19 cellular contexts compared by ENCODE assay signal in the genomic region with DNA sequence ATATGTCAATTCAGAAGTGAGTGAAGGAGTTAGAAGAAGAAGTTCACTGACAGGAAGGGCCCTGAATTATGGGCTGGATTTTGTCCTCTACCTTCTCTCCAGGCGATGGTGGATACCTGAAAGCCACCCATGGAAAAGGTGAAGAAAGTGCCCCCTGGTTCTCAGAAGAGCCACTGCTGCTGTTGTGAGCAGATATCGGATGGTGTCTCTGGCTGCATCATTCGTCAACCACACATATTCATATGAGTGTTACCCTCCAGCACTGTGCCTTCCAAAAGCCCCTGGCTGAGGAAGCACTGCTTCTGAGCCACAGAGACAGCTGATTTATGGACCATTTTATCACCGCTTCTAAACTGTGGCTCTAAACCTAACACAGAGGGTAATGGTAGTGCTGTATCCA. TPM values are rescaled to one million over a fixed set of nuclear protein-coding genes. Genes with fewer than 3 reads are reported as not detected.
A peak's percentile ranks its signal among the peaks of the same experiment; 100 is the strongest.
DNase-seq lines count a peak whose midpoint lies in the region; ATAC-seq, FAIRE-seq and TF ChIP-seq lines count a peak whose summit lies in the region.
"Had no signal": no experiment of that assay in that cellular context is flagged by ENCODE, and none has a peak within 500 bp of the region (broad histone marks: within the 10 kb centered on the region; RNA-seq: fewer than 3 reads in every experiment).

No MANE protein-coding gene starts in this region.

- H3K27me3 Mint-ChIP-seq in naive thymus-derived CD8-positive, alpha-beta T cell: no peaks in the 10 kb centered on the region
- no peaks in the 10 kb centered on the region for H3K27me3 Mint-ChIP-seq in Calu3 (ENCODE audit: unreplicated experiment)

- in situ Hi-C loops in HepG2 (cut with HindIII; ENCODE audit: extremely low pct_ligation_motif_present, low pct_unique_long_range_greater_than_20kb) (no loop called here), brain microvascular endothelial cell (cut with HindIII; ENCODE audit: low pct_ligation_motif_present, low sequenced_read_pairs) (no loop called here)

- no peak overlapping the region for H3K4me3 ChIP-seq in HepG2 (replicated peaks in 1 of 3; ENCODE audit: insufficient read depth in 1 of 3, low read depth in 2 of 3, low read length in 3 of 3)
- H3K4me3 ChIP-seq in right lobe of liver: no peak overlapping the region
- H3K4me3 ChIP-seq in brain microvascular endothelial cell (ENCODE audit: low read depth, low read length): no peak overlapping the region
- H3K4me3 ChIP-seq: mucosa of descending colon had no signal

- TF ChIP-seq RAD21 in HepG2 (CRISPR knock-in tag; IDR thresholded peaks at IDR 0.05): no peak

- H3K27ac Mint-ChIP-seq in naive thymus-derived CD8-positive, alpha-beta T cell: peak overlapping the region; percentile 42 to 98 (median 65)
- no peak overlapping the region for H3K27ac Mint-ChIP-seq in Calu3 (ENCODE audit: unreplicated experiment)
- H3K27ac Mint-ChIP-seq: T-helper 1 cell treated with Interleukin-12 subunit alpha and Interleukin-12 subunit beta and Interleukin-4 antibody, amounts not matched to agents 30 μg/mL and 1 μg/mL, for 36 hours had no signal

- H3K4me2 ChIP-seq in HepG2 (ENCODE audit: low read depth, low read length): no peak overlapping the region

- H3K9ac ChIP-seq in HepG2 (ENCODE audit: insufficient read depth, low read depth, low read length): no peak overlapping the region

- POLR2A ChIA-PET in HepG2 (lab: Yijun Ruan, JAX): no interaction called here
- POLR2A ChIA-PET in naive thymus-derived CD8-positive, alpha-beta T cell (lab: Charles Lee): interaction anchor here (0.8 to 11.1 kb wide), 3 partner anchors 11 to 32 kb away, joined by 4 to 446 read pairs (median 6); no protein-coding TSS in a partner anchor

- no peaks in the 10 kb centered on the region for H3K9me3 ChIP-seq in HepG2 (ENCODE audit: low read length)
- H3K9me3 ChIP-seq in right lobe of liver: no peaks in the 10 kb centered on the region
- H3K9me3 ChIP-seq: mucosa of descending colon had no signal

- peaks cover 32 to 41% (median 33%) of the 10 kb centered on the region in 4 donors for H3K4me1 Mint-ChIP-seq in naive thymus-derived CD8-positive, alpha-beta T cell
- peaks cover 35% of the 10 kb centered on the region for H3K4me1 Mint-ChIP-seq in Calu3 (ENCODE audit: low read depth, unreplicated experiment)

- no TSS peak for BruUV-seq in HepG2 (replicated peaks; lab: Mats Ljungman, UMichigan)
- BruUV-seq in Calu3 (replicated peaks; lab: Mats Ljungman, UMichigan): no TSS peak

- ATAC-seq in HepG2: no peak
- no peak for ATAC-seq in right lobe of liver
- peak; percentile 6 to 39 for ATAC-seq in naive thymus-derived CD8-positive, alpha-beta T cell
- no peak for ATAC-seq in left cardiac atrium
- ATAC-seq in GM19463 (IDR thresholded peaks at IDR 0.05; ENCODE audit: unreplicated experiment): no peak
- ATAC-seq: mucosa of descending colon had no signal

- TF ChIP-seq EP300 in HepG2 (IDR thresholded peaks at IDR 0.05; ENCODE audit: low read depth in 2 of 2, low read length in 2 of 2) (no peak), HepG2 (CRISPR knock-in tag; IDR thresholded peaks at IDR 0.05; ENCODE audit: borderline replicate concordance) (no peak)

- H3K27me3 ChIP-seq in HepG2 (ENCODE audit: control insufficient read depth in 1 of 2, insufficient read depth in 2 of 2, low read length in 2 of 2): no peaks in the 10 kb centered on the region
- H3K27me3 ChIP-seq in right lobe of liver: no peaks in the 10 kb centered on the region
- no peaks in the 10 kb centered on the region for H3K27me3 ChIP-seq in brain microvascular endothelial cell (replicated peaks)

- H4K20me1 ChIP-seq in HepG2 (ENCODE audit: insufficient read depth, low read length): no peaks in the 10 kb centered on the region

- DNase-seq in HepG2 (ENCODE audit: low spot score): no peak
- no peak for DNase-seq in right lobe of liver
- no peak for DNase-seq in brain microvascular endothelial cell
- peak in 3 of 10 donors; percentile 23 to 57 (median 40) for DNase-seq in naive thymus-derived CD8-positive, alpha-beta T cell
- DNase-seq in Calu3: no peak
- no peak for DNase-seq in NAMALWA (ENCODE audit: low spot score)
- no peak for DNase-seq in left cardiac atrium
- DNase-seq: activated CD4-positive, CD25-positive, alpha-beta regulatory T cell; activated CD8-positive, alpha-beta memory T cell treated with anti-CD3 and anti-CD28 coated beads, Interleukin-2, amount 50 U/mL, for 4 hours; activated naive CD4-positive, alpha-beta T cell treated with anti-CD3 and anti-CD28 coated beads, Interleukin-2, amount 50 U/mL, for 16 hours; GDM1; KG1; mucosa of descending colon; stimulated activated CD4-positive, alpha-beta T cell treated with anti-CD3 and anti-CD28 coated beads, Interleukin-12 subunit alpha, Interleukin-12 subunit beta, amount 100 ng/mL, for 4 hours had no signal

- H3K4me3 Mint-ChIP-seq in naive thymus-derived CD8-positive, alpha-beta T cell: peak overlapping the region in 8 of 10 donors; percentile 34 to 82 (median 50)
- H3K4me3 Mint-ChIP-seq in Calu3 (ENCODE audit: low read depth, unreplicated experiment): no peak overlapping the region
- H3K4me3 Mint-ChIP-seq: T-helper 1 cell treated with Interleukin-12 subunit alpha and Interleukin-12 subunit beta and Interleukin-4 antibody, amounts not matched to agents 30 μg/mL and 1 μg/mL, for 36 hours had no signal

- CTCF ChIA-PET in HepG2 (lab: Yijun Ruan, JAX; ENCODE audit: low intra/inter-chr PET ratio, low total read pairs) (no interaction called here), Calu3 (lab: Charles Lee) (interaction anchor here (1.0 kb wide), 1 partner anchor 24 kb away, joined by 5 read pairs; no protein-coding TSS in a partner anchor)

- peak; percentile 9; the same call in 1 of the 2 replicates for TF ChIP-seq CTCF in HepG2 (CRISPR knock-in tag; IDR thresholded peaks at IDR 0.05)
- TF ChIP-seq CTCF in right lobe of liver (IDR thresholded peaks at IDR 0.05): no peak
- no peak for TF ChIP-seq CTCF in brain microvascular endothelial cell (IDR thresholded peaks at IDR 0.05; ENCODE audit: low read depth, low read length, missing control alignments)
- TF ChIP-seq CTCF in Calu3 (IDR thresholded peaks at IDR 0.05; ENCODE audit: unreplicated experiment): no peak

- intact Hi-C loops in HepG2 (cut with micrococcal nuclease; ENCODE audit: unreplicated experiment) (no loop called here), right lobe of liver (cut with DNase I) (no loop called here), Calu3 (cut with micrococcal nuclease; ENCODE audit: unreplicated experiment) (no loop called here), left cardiac atrium (cut with DNase I) (no loop called here)

- no peak for FAIRE-seq in HepG2 (lab: Jason Lieb, UNC)
- FAIRE-seq: bronchial epithelial cell, GM12891 had no signal

- H3K79me2 ChIP-seq in HepG2 (ENCODE audit: insufficient read depth, low read length): peaks cover 22% of the 10 kb centered on the region

- peaks cover 49% of the 10 kb centered on the region for H3K4me1 ChIP-seq in HepG2 (ENCODE audit: insufficient read depth, low read length)
- H3K4me1 ChIP-seq in right lobe of liver: peaks cover 0 to 27% (median 14%) of the 10 kb centered on the region in 4 donors

- TF ChIP-seq POLR2A in HepG2 (IDR thresholded peaks at IDR 0.05; ENCODE audit: insufficient read depth in 1 of 2, low read depth in 2 of 2, low read length in 2 of 2) (no peak), right lobe of liver (IDR thresholded peaks at IDR 0.05) (no peak)

- H3K36me3 Mint-ChIP-seq in naive thymus-derived CD8-positive, alpha-beta T cell: peaks cover 0 to 8% (median 3%) of the 10 kb centered on the region in 3 donors
- H3K36me3 Mint-ChIP-seq in Calu3 (ENCODE audit: insufficient read depth, unreplicated experiment): peaks cover 40% of the 10 kb centered on the region

- H3K36me3 ChIP-seq in HepG2 (replicated peaks in 1 of 2; ENCODE audit: control insufficient read depth in 1 of 2, insufficient read depth in 2 of 2, low read length in 2 of 2): no peaks in the 10 kb centered on the region
- no peaks in the 10 kb centered on the region for H3K36me3 ChIP-seq in right lobe of liver
- peaks cover 20% of the 10 kb centered on the region for H3K36me3 ChIP-seq in brain microvascular endothelial cell (replicated peaks)

- 84% methylated on average over 2 of the region's 4 CpGs for WGBS in HepG2 (ENCODE audit: low lambda C conversion rate)
- WGBS in right lobe of liver (ENCODE audit: insufficient coverage, low coverage, low lambda C conversion rate, missing lambda C conversion rate): no CpG with 5 or more reads among the region's 4 CpGs

- H3K27ac ChIP-seq in HepG2 (ENCODE audit: extremely low read length, insufficient read depth, low read length) (no peak overlapping the region), right lobe of liver (no peak overlapping the region), brain microvascular endothelial cell (peak overlapping the region; percentile 97)
- H3K27ac ChIP-seq: HL-60 had no signal

- H3K9me3 Mint-ChIP-seq in naive thymus-derived CD8-positive, alpha-beta T cell: no peaks in the 10 kb centered on the region
- no peaks in the 10 kb centered on the region for H3K9me3 Mint-ChIP-seq in Calu3 (ENCODE audit: low read depth, unreplicated experiment)
- H3K9me3 Mint-ChIP-seq: T-helper 1 cell treated with Interleukin-12 subunit alpha and Interleukin-12 subunit beta and Interleukin-4 antibody, amounts not matched to agents 30 μg/mL and 1 μg/mL, for 36 hours had no signal

- no peak overlapping the region for H2AFZ ChIP-seq in HepG2 (ENCODE audit: low read length)

RNA-seq across cellular contexts. Expression of a gene that starts 2.0 kb away (rescaled TPM):
- total RNA-seq in HepG2 (2016; rRNA removed; fragmentation: Illumina TruSeq; extraction: Trizol) (58.6 and 62.4 TPM in 2 replicates), right lobe of liver (100 to 1,000 TPM in 3 of 6 experiments, 10 to 100 TPM in 3; 53.1 to 145 (median 100) TPM), Calu3 (2022) (246 and 326 TPM in 2 replicates), left cardiac atrium (100 to 1,000 TPM; 160 to 319 TPM)
- 9.6 and 10.7 TPM in 2 replicates for total RNA-seq in HepG2 (2016; cell fraction: cytosol; rRNA removed; fragmentation: Illumina TruSeq; extraction: Trizol; ENCODE audit: low read depth)
- 55.0 and 63.6 TPM in 2 replicates for total RNA-seq in HepG2 (2016; cell fraction: insoluble cytoplasmic fraction; rRNA removed; fragmentation: Illumina TruSeq; extraction: Trizol)
- total RNA-seq in HepG2 (2016; cell fraction: membrane; rRNA removed; fragmentation: Illumina TruSeq; extraction: Trizol): 25.2 and 28.3 TPM in 2 replicates
- total RNA-seq in HepG2 (2016; cell fraction: nucleus; rRNA removed; fragmentation: Illumina TruSeq; extraction: Trizol): 62.9 and 75.6 TPM in 2 replicates
- polyA plus RNA-seq in HepG2 (2011; rRNA removed): 152 and 162 TPM in 2 replicates
- 97.7 and 136 TPM in 2 replicates for polyA plus RNA-seq in HepG2 (2011; cell fraction: cytosol; rRNA removed)
- polyA plus RNA-seq in HepG2 (2011; cell fraction: nucleus; rRNA removed): 162 and 195 TPM in 2 replicates
- 109 and 118 TPM in 2 replicates for polyA plus RNA-seq in HepG2 (2012)
- 8.0 and 10.4 TPM in 2 replicates for polyA plus RNA-seq in HepG2 (2016; cell fraction: cytosol; fragmentation: Illumina TruSeq; extraction: Trizol; ENCODE audit: low read depth)
- 67.9 and 88.1 TPM in 2 replicates for polyA plus RNA-seq in HepG2 (2016; cell fraction: insoluble cytoplasmic fraction; fragmentation: Illumina TruSeq; extraction: Trizol; ENCODE audit: low read depth)
- polyA plus RNA-seq in HepG2 (2016; cell fraction: membrane; fragmentation: Illumina TruSeq; extraction: Trizol; ENCODE audit: low read depth): 15.3 and 18.8 TPM in 2 replicates
- polyA plus RNA-seq in HepG2 (2016; cell fraction: nucleus; fragmentation: Illumina TruSeq; extraction: Trizol; ENCODE audit: insufficient read depth, low read depth): 91.6 and 93.8 TPM in 2 replicates
- 144 and 214 TPM in 2 replicates for polyA minus RNA-seq in HepG2 (2011; rRNA and poly(A)+ RNA removed; ENCODE audit: low replicate concordance)
- 167 and 168 TPM in 2 replicates for polyA minus RNA-seq in HepG2 (2011; cell fraction: cytosol; rRNA and poly(A)+ RNA removed)
- polyA minus RNA-seq in HepG2 (2011; cell fraction: nucleus; rRNA and poly(A)+ RNA removed): 119 and 126 TPM in 2 replicates
- 100 to 1,000 TPM; 333 to 341 TPM for total RNA-seq in naive thymus-derived CD8-positive, alpha-beta T cell
- polyA plus RNA-seq in naive thymus-derived CD8-positive, alpha-beta T cell: 100 to 1,000 TPM; 144 to 436 (median 267) TPM

Comparison
In these comparisons a context has a peak if more than half of its experiments do, and no peak if none do; other contexts are left out.
1. ATAC-seq: peak in naive thymus-derived CD8-positive, alpha-beta T cell (2 of 2); none in HepG2 (single experiment), right lobe of liver (0 of 4), left cardiac atrium (0 of 2) and GM19463 (single experiment).